Comparison of ENCODE assay signal across 2 cellular contexts in genomic region chr22:38704568-38705234, GRCh38.
TF ChIP-seq lines count a peak whose summit lies in the region.

No MANE protein-coding gene starts in this region.

TF ChIP-seq in A549, 52 proteins besides CTCF, POLR2A, EP300 and RAD21:
- no peak for TF ChIP-seq JUN (IDR thresholded peaks at IDR 0.05)
- no peak for TF ChIP-seq SREBF2 (IDR thresholded peaks at IDR 0.05)
TF ChIP-seq in A549: peak in this region for 0.

TF ChIP-seq in K562, 482 proteins besides CTCF, POLR2A, EP300 and RAD21 (continues in another document):
- TF ChIP-seq HMG20B (CRISPR knock-in tag; IDR thresholded peaks at IDR 0.05) (no peak), ZNF830 (CRISPR knock-in tag; IDR thresholded peaks at IDR 0.05) (no peak), FOXJ3 (CRISPR knock-in tag; IDR thresholded peaks at IDR 0.05) (no peak), SFPQ (IDR thresholded peaks at IDR 0.05; ENCODE audit: low read depth, low read length) (no peak), SMAD3 (CRISPR knock-in tag; conservative IDR thresholded peaks at IDR 0.05) (no peak), ZNF449 (CRISPR knock-in tag; IDR thresholded peaks at IDR 0.05) (no peak), NCOR1 (IDR thresholded peaks at IDR 0.05) (no peak), ZNF217 (CRISPR knock-in tag; IDR thresholded peaks at IDR 0.05) (no peak), TFE3 (CRISPR knock-in tag; IDR thresholded peaks at IDR 0.05) (no peak), CEBPG (CRISPR knock-in tag; IDR thresholded peaks at IDR 0.05) (0 out of 2 replicates have a peak, but pooled peaks have one; percentile 33), CEBPG (tag; conservative IDR thresholded peaks at IDR 0.05 in 1 of 2, IDR thresholded peaks at IDR 0.05 in 1 of 2) (no peak), HMG20A (CRISPR knock-in tag; conservative IDR thresholded peaks at IDR 0.05) (no peak), TAF9B (IDR thresholded peaks at IDR 0.05; ENCODE audit: partially characterized antibody) (no peak), HOXB6 (CRISPR knock-in tag; IDR thresholded peaks at IDR 0.05; ENCODE audit: borderline replicate concordance) (no peak), ZNF311 (CRISPR knock-in tag; IDR thresholded peaks at IDR 0.05) (no peak), FOXK1 (CRISPR knock-in tag; IDR thresholded peaks at IDR 0.05; ENCODE audit: borderline replicate concordance) (no peak), MAX (CRISPR knock-in tag; IDR thresholded peaks at IDR 0.05) (no peak), CREB3L1 (IDR thresholded peaks at IDR 0.05; ENCODE audit: borderline replicate concordance, low read depth) (no peak), ZNF347 (CRISPR knock-in tag; IDR thresholded peaks at IDR 0.05; ENCODE audit: low read depth) (no peak), SMARCA5 (IDR thresholded peaks at IDR 0.05) (no peak), SMARCA4 (IDR thresholded peaks at IDR 0.05) (peak; percentile 37; the same call in 1 of the 2 replicates), MLLT1 (IDR thresholded peaks at IDR 0.05) (peak in 1 of 2 experiments; percentile 39; a peak in 1 of 4 replicates), ZNF324 (CRISPR knock-in tag; IDR thresholded peaks at IDR 0.05) (no peak), PBX2 (CRISPR knock-in tag; IDR thresholded peaks at IDR 0.05; ENCODE audit: low read depth) (no peak), PBX2 (tag; conservative IDR thresholded peaks at IDR 0.05; ENCODE audit: low read depth) (no peak), ATF3 (IDR thresholded peaks at IDR 0.05) (no peak), ATF3 (CRISPR knock-in tag; conservative IDR thresholded peaks at IDR 0.05) (no peak), HDAC2 (IDR thresholded peaks at IDR 0.05) (no peak), TSHZ1 (CRISPR knock-in tag; IDR thresholded peaks at IDR 0.05) (no peak), ESRRA (IDR thresholded peaks at IDR 0.05; ENCODE audit: borderline replicate concordance, low read depth) (no peak), ZNF184 (CRISPR knock-in tag; IDR thresholded peaks at IDR 0.05) (no peak), KDM5B (IDR thresholded peaks at IDR 0.05; ENCODE audit: insufficient replicate concordance, low read depth, low read length) (no peak), PATZ1 (CRISPR knock-in tag; IDR thresholded peaks at IDR 0.05; ENCODE audit: borderline replicate concordance) (no peak), NRF1 (conservative IDR thresholded peaks at IDR 0.05 in 1 of 2, IDR thresholded peaks at IDR 0.05 in 1 of 2) (no peak), BACH1 (tag; IDR thresholded peaks at IDR 0.05) (peak; percentile 49; the same call in 1 of the 2 replicates), TOE1 (IDR thresholded peaks at IDR 0.05; ENCODE audit: borderline replicate concordance) (no peak), TOE1 (CRISPR knock-in tag; IDR thresholded peaks at IDR 0.05; ENCODE audit: borderline replicate concordance, low read depth) (no peak)
